In genomic region chr1:220786057-220786336, GRCh38 we compare ENCODE assay signal across 8 cellular contexts. TPM values are rescaled to one million over a fixed set of nuclear protein-coding genes. Genes with fewer than 3 reads are reported as not detected.
DNase-seq lines count a peak whose midpoint lies in the region; ATAC-seq and TF ChIP-seq lines count a peak whose summit lies in the region.

No MANE protein-coding gene starts in this region.

- H3K4me3 ChIP-seq in LNCaP clone FGC (ENCODE audit: low read depth, low read length) (peak overlapping the region; percentile 56), skeletal muscle cell (ENCODE audit: low read depth, low read length) (peak overlapping the region; percentile 49)

- no peak overlapping the region for H3K4me3 Mint-ChIP-seq in effector memory CD8-positive, alpha-beta T cell

- H3K27me3 Mint-ChIP-seq in effector memory CD8-positive, alpha-beta T cell: peaks cover 48 to 59% of the 10 kb centered on the region in 2 donors

- intact Hi-C loops in Right ventricle myocardium superior (cut with DNase I): no loop called here

- TF ChIP-seq CTCF in LNCaP clone FGC (IDR thresholded peaks at IDR 0.05; ENCODE audit: control insufficient read depth, extremely low read depth, insufficient read depth): no peak

- no peaks in the 10 kb centered on the region for H3K9me3 Mint-ChIP-seq in effector memory CD8-positive, alpha-beta T cell

- H3K27ac Mint-ChIP-seq in effector memory CD8-positive, alpha-beta T cell: no peak overlapping the region

- H3K36me3 Mint-ChIP-seq in effector memory CD8-positive, alpha-beta T cell (ENCODE audit: insufficient read depth): no peaks in the 10 kb centered on the region

- peaks cover 0 to 2% of the 10 kb centered on the region in 2 donors for H3K4me1 Mint-ChIP-seq in effector memory CD8-positive, alpha-beta T cell (ENCODE audit: low read depth in 2 of 2)

- DNase-seq in LNCaP clone FGC (ENCODE audit: low read depth) (no peak), Right ventricle myocardium superior (peak; percentile 64), skeletal muscle cell (ENCODE audit: low read depth) (no peak), ecto neural progenitor cell (ENCODE audit: low spot score) (no peak), NCI-H2107 (lab: John Stamatoyannopoulos, UW) (no peak)
- no peak for DNase-seq in effector memory CD8-positive, alpha-beta T cell

- ATAC-seq in GM19455 (IDR thresholded peaks at IDR 0.05; ENCODE audit: unreplicated experiment) (peak; percentile 18), Right ventricle myocardium superior (ENCODE audit: poor library complexity) (peak; percentile 54), HG02610 (IDR thresholded peaks at IDR 0.05; ENCODE audit: unreplicated experiment) (no peak)
- ATAC-seq in effector memory CD8-positive, alpha-beta T cell (replicated peaks): no peak

RNA-seq across cellular contexts. Expression of gene MTARC1, which starts 0.7 kb away (rescaled TPM):
- 6.9 TPM for total RNA-seq in Right ventricle myocardium superior

RNA-seq across cellular contexts. Expression of gene MTARC2, which starts 37.9 kb away (rescaled TPM):
- 23.2 TPM for total RNA-seq in Right ventricle myocardium superior

Comparison
In these comparisons a context has a peak if more than half of its experiments do, and no peak if none do; other contexts are left out.
1. ATAC-seq: peak in GM19455 (single experiment) and Right ventricle myocardium superior (single experiment); none in effector memory CD8-positive, alpha-beta T cell (single experiment) and HG02610 (single experiment).